23 cellular contexts compared by ENCODE assay signal in genomic region chr1:6024376-6024775, GRCh38. TPM values are rescaled to one million over a fixed set of nuclear protein-coding genes. Genes with fewer than 3 reads are reported as not detected.
DNase-seq lines count a peak whose midpoint lies in the region; ATAC-seq, FAIRE-seq and TF ChIP-seq lines count a peak whose summit lies in the region.
"Had no signal": no experiment of that assay in that cellular context is flagged by ENCODE, and none has a peak within 500 bp of the region (broad histone marks: within the 10 kb centered on the region; RNA-seq: fewer than 3 reads in every experiment).

No MANE protein-coding gene starts in this region.

- H3K36me3 ChIP-seq in OCI-LY1 (ENCODE audit: insufficient read depth, low read length): peaks cover 9% of the 10 kb centered on the region; the same call in 1 of the 2 replicates
- H3K36me3 ChIP-seq: brain microvascular endothelial cell had no signal

- no peaks in the 10 kb centered on the region for H3K27me3 ChIP-seq in OCI-LY1 (ENCODE audit: insufficient read depth, low read length)

- no peaks in the 10 kb centered on the region for H3K27me3 Mint-ChIP-seq in activated T-cell treated with anti-CD3 and anti-CD28 coated beads, Interleukin-2, amount 50 U/mL, for 24 hours
- H3K27me3 Mint-ChIP-seq in central memory CD8-positive, alpha-beta T cell: no peaks in the 10 kb centered on the region

- peaks cover 12% of the 10 kb centered on the region for H3K79me2 ChIP-seq in OCI-LY1 (ENCODE audit: insufficient read depth, low read length)

- H3K9me2 ChIP-seq in OCI-LY1 (ENCODE audit: low read depth, low read length): no peaks in the 10 kb centered on the region

- H3K4me3 ChIP-seq in OCI-LY1 (ENCODE audit: low read depth, low read length, poor library complexity, severe bottlenecking): no peak overlapping the region
- H3K4me3 ChIP-seq: heart right ventricle had no signal

- peaks cover 33% of the 10 kb centered on the region for H3K4me1 Mint-ChIP-seq in activated T-cell treated with anti-CD3 and anti-CD28 coated beads, Interleukin-2, amount 50 U/mL, for 24 hours (ENCODE audit: low read depth)
- H3K4me1 Mint-ChIP-seq in central memory CD8-positive, alpha-beta T cell: peaks cover 46% of the 10 kb centered on the region

- H3K4me1 ChIP-seq in OCI-LY1 (ENCODE audit: insufficient read depth, low read length, severe bottlenecking): peaks cover 40% of the 10 kb centered on the region

- peak overlapping the region; percentile 97 for H3K27ac Mint-ChIP-seq in activated T-cell treated with anti-CD3 and anti-CD28 coated beads, Interleukin-2, amount 50 U/mL, for 24 hours
- peak overlapping the region; percentile 58 for H3K27ac Mint-ChIP-seq in central memory CD8-positive, alpha-beta T cell (ENCODE audit: low read depth)

- no peaks in the 10 kb centered on the region for H3K9me3 ChIP-seq in OCI-LY1 (ENCODE audit: low read length)
- H3K9me3 ChIP-seq: heart right ventricle had no signal

- no peaks in the 10 kb centered on the region for H4K20me1 ChIP-seq in OCI-LY1 (ENCODE audit: insufficient read depth, low read length)

- DNase-seq in activated T-cell treated with anti-CD3 and anti-CD28 coated beads, Interleukin-2, amount 50 U/mL, for 24 hours: no peak
- no peak for DNase-seq in activated T-cell treated with anti-CD3 and anti-CD28 coated beads, Interleukin-2, amount 50 U/mL, for 1 hour
- no peak for DNase-seq in GM12892 (ENCODE audit: insufficient read length)
- no peak for DNase-seq in central memory CD8-positive, alpha-beta T cell (ENCODE audit: low spot score in 2 of 2)
- DNase-seq: AML-193; brain microvascular endothelial cell; DMS79; effector CD8-positive, alpha-beta T cell; erythroblast; GF-D8; heart right ventricle; KBM-7; mesendoderm; NCI-H146; NCI-H510A treated with DMSO at 0.1 percent for 48 hours; small intestine; stimulated activated CD4-positive, alpha-beta T cell treated with anti-CD3 and anti-CD28 coated beads, Interleukin-1b, Interleukin-23, amount 100 ng/mL, for 48 hours; T-helper 1 cell had no signal

- no peak for TF ChIP-seq POLR2A in GM12892 (IDR thresholded peaks at IDR 0.05; ENCODE audit: low read depth, low read length)

- H2AFZ ChIP-seq in OCI-LY1 (ENCODE audit: low read length): no peak overlapping the region

- no peak overlapping the region for H3K9ac ChIP-seq in OCI-LY1 (ENCODE audit: low read length)

- H3K36me3 Mint-ChIP-seq in activated T-cell treated with anti-CD3 and anti-CD28 coated beads, Interleukin-2, amount 50 U/mL, for 24 hours (ENCODE audit: low read depth): peaks cover 37% of the 10 kb centered on the region
- peaks cover 27% of the 10 kb centered on the region for H3K36me3 Mint-ChIP-seq in central memory CD8-positive, alpha-beta T cell (ENCODE audit: insufficient read depth)

- TF ChIP-seq CTCF in OCI-LY1 (IDR thresholded peaks at IDR 0.05; ENCODE audit: low read length): no peak

- FAIRE-seq in GM12892 (lab: Jason Lieb, UNC): peak; percentile 67
- FAIRE-seq: small intestine, urothelium cell line had no signal

- H3F3A ChIP-seq in OCI-LY1 (ENCODE audit: insufficient read depth, low read length): no peaks in the 10 kb centered on the region

- ATAC-seq in central memory CD8-positive, alpha-beta T cell (replicated peaks; ENCODE audit: extremely low read depth, poor library complexity, severe bottlenecking): no peak
- ATAC-seq in GM21717 (IDR thresholded peaks at IDR 0.05; ENCODE audit: unreplicated experiment) (no peak), GM21381 (IDR thresholded peaks at IDR 0.05; ENCODE audit: unreplicated experiment) (no peak), GM19023 (IDR thresholded peaks at IDR 0.05; ENCODE audit: unreplicated experiment) (no peak)

- peak overlapping the region; percentile 40 for H3K27ac ChIP-seq in OCI-LY1 (ENCODE audit: low read depth, low read length, poor library complexity, severe bottlenecking)
- H3K27ac ChIP-seq: brain microvascular endothelial cell had no signal

- H3K4me3 Mint-ChIP-seq in activated T-cell treated with anti-CD3 and anti-CD28 coated beads, Interleukin-2, amount 50 U/mL, for 24 hours: peak overlapping the region; percentile 15
- H3K4me3 Mint-ChIP-seq in central memory CD8-positive, alpha-beta T cell: no peak overlapping the region

- peaks cover 6% of the 10 kb centered on the region for H3K9me3 Mint-ChIP-seq in activated T-cell treated with anti-CD3 and anti-CD28 coated beads, Interleukin-2, amount 50 U/mL, for 24 hours
- H3K9me3 Mint-ChIP-seq in central memory CD8-positive, alpha-beta T cell: no peaks in the 10 kb centered on the region

- peak overlapping the region; percentile 85; the same call in 1 of the 2 replicates for H3K4me2 ChIP-seq in OCI-LY1 (ENCODE audit: low read length)

RNA-seq across cellular contexts. Expression of gene KCNAB2, which starts 21.3 kb away (rescaled TPM):
- 50.2 TPM for polyA plus RNA-seq in GM12892 (2012; ENCODE audit: missing spikeins)

RNA-seq across cellular contexts. Expression of gene NPHP4, which starts 32.2 kb away (rescaled TPM):
- polyA plus RNA-seq in GM12892 (2012; ENCODE audit: missing spikeins): 4.7 TPM
